ENCODE assay signal across 25 cellular contexts in genomic region chr1:33281554-33282303, GRCh38. TPM values are rescaled to one million over a fixed set of nuclear protein-coding genes. Genes with fewer than 3 reads are reported as not detected.
"Had no signal": no experiment of that assay in that cellular context is flagged by ENCODE, and none has a peak within 500 bp of the region (broad histone marks: within the 10 kb centered on the region; RNA-seq: fewer than 3 reads in every experiment).

No MANE protein-coding gene starts in this region.

- H3K27me3 ChIP-seq: body of pancreas, neutrophil, tibial artery, vagina had no signal

- H3K79me2 ChIP-seq: parathyroid adenoma had no signal

- ATAC-seq: body of pancreas; left lobe of liver; stimulated activated naive B cell treated with anti-CD40 and anti-IgM and Interleukin-4, amounts not matched to agents 10 μg/mL and 1 μg/mL and 100 μg/mL, for 72 hours had no signal

- H3K4me1 Mint-ChIP-seq: activated naive CD4-positive, alpha-beta T cell treated with anti-CD3 and anti-CD28 coated beads, Interleukin-2, amount 50 U/mL, for 24 hours; stimulated activated naive B cell treated with anti-CD40 and anti-IgM and Interleukin-4, amounts not matched to agents 10 μg/mL and 1 μg/mL and 100 μg/mL, for 72 hours had no signal

- DNase-seq: activated CD4-positive, alpha-beta T cell treated with anti-CD3 and anti-CD28 coated beads, Interleukin-2, amount 50 U/mL, for 1 hour; activated CD4-positive, CD25-positive, alpha-beta regulatory T cell treated with anti-CD3 and anti-CD28 coated beads, Interleukin-2, amount 50 U/mL, for 72 hours; activated CD8-positive, alpha-beta memory T cell treated with anti-CD3 and anti-CD28 coated beads for 24 hours; activated CD8-positive, alpha-beta memory T cell treated with anti-CD3 and anti-CD28 coated beads, Interleukin-2, amount 50 U/mL, for 48 hours; activated gamma-delta T cell; activated T-cell treated with anti-CD3 and anti-CD28 coated beads, Interleukin-2, amount 50 U/mL, for 48 hours; central memory CD4-positive, alpha-beta T cell; erythroblast; foreskin melanocyte; naive B cell; stimulated activated naive B cell treated with anti-CD40 and anti-IgM and Interleukin-4, amounts not matched to agents 10 μg/mL and 1 μg/mL and 100 μg/mL, for 72 hours; SW 1271; T-helper 2 cell had no signal

- H3K9me3 ChIP-seq: body of pancreas, neutrophil, tibial artery, vagina had no signal

- H3K27me3 Mint-ChIP-seq: activated naive CD4-positive, alpha-beta T cell treated with anti-CD3 and anti-CD28 coated beads, Interleukin-2, amount 50 U/mL, for 24 hours; naive B cell; stimulated activated naive B cell treated with anti-CD40 and anti-IgM and Interleukin-4, amounts not matched to agents 10 μg/mL and 1 μg/mL and 100 μg/mL, for 72 hours had no signal

- H3K27ac Mint-ChIP-seq: activated naive CD4-positive, alpha-beta T cell treated with anti-CD3 and anti-CD28 coated beads, Interleukin-2, amount 50 U/mL, for 24 hours; stimulated activated naive B cell treated with anti-CD40 and anti-IgM and Interleukin-4, amounts not matched to agents 10 μg/mL and 1 μg/mL and 100 μg/mL, for 72 hours had no signal

- H3K4me3 ChIP-seq: body of pancreas, coronary artery, tibial artery, vagina had no signal

- H3K9me3 Mint-ChIP-seq: activated naive CD4-positive, alpha-beta T cell treated with anti-CD3 and anti-CD28 coated beads, Interleukin-2, amount 50 U/mL, for 24 hours; naive B cell; stimulated activated naive B cell treated with anti-CD40 and anti-IgM and Interleukin-4, amounts not matched to agents 10 μg/mL and 1 μg/mL and 100 μg/mL, for 72 hours had no signal

- H3K27ac ChIP-seq: body of pancreas, neutrophil, parathyroid adenoma, tibial artery, vagina, VCaP had no signal

- H3K4me1 ChIP-seq: body of pancreas, parathyroid adenoma had no signal

- H3K4me3 Mint-ChIP-seq: activated naive CD4-positive, alpha-beta T cell treated with anti-CD3 and anti-CD28 coated beads, Interleukin-2, amount 50 U/mL, for 24 hours; naive B cell; stimulated activated naive B cell treated with anti-CD40 and anti-IgM and Interleukin-4, amounts not matched to agents 10 μg/mL and 1 μg/mL and 100 μg/mL, for 72 hours had no signal

- H2AFZ ChIP-seq: parathyroid adenoma had no signal

RNA-seq across cellular contexts. Expression of gene A3GALT2, which starts 39.2 kb away (rescaled TPM):
- total RNA-seq: body of pancreas, left lobe of liver, lung microvascular endothelial cell, mononuclear cell, subcutaneous adipose tissue, vagina had no signal
